ENCODE assay signal across 10 cellular contexts in genomic region chr7:153010416-153010815, GRCh38.
"Had no signal": no experiment of that assay in that cellular context is flagged by ENCODE, and none has a peak within 500 bp of the region (broad histone marks: within the 10 kb centered on the region; RNA-seq: fewer than 3 reads in every experiment).

No MANE protein-coding gene starts in this region.

- H3K9ac ChIP-seq: GM23248 had no signal

- H3K36me3 ChIP-seq: HAP-1 had no signal

- H2AFZ ChIP-seq: GM23248, GM23338 had no signal

- H3K27ac Mint-ChIP-seq: GM23338, H9, HFFc6 had no signal

- ATAC-seq: GM23338, HCT116 had no signal

- H3K4me2 ChIP-seq: GM23338 had no signal

- H3K27ac ChIP-seq: GM23248 had no signal

- H3K4me3 ChIP-seq: GM23248, GM23338, HAP-1 had no signal

- FAIRE-seq: H54 had no signal

- DNase-seq: GM23248, GOT3, H7, H9, HCEC 1CT, HFFc6 had no signal

- H3K4me3 Mint-ChIP-seq: GM23338, H9, HFFc6 had no signal

- H3K9me3 ChIP-seq: HAP-1 had no signal
